ENCODE assay signal across 11 cellular contexts in genomic region chr4:17736484-17736883, GRCh38. TPM values are rescaled to one million over a fixed set of nuclear protein-coding genes. Genes with fewer than 3 reads are reported as not detected.
"Had no signal": no experiment of that assay in that cellular context is flagged by ENCODE, and none has a peak within 500 bp of the region (broad histone marks: within the 10 kb centered on the region; RNA-seq: fewer than 3 reads in every experiment).

No MANE protein-coding gene starts in this region.

- H3K9ac ChIP-seq: KMS-11 had no signal

- H3K27ac ChIP-seq: KMS-11 had no signal

- ATAC-seq: GM23338 had no signal

- H3K4me3 Mint-ChIP-seq: GM23338, H9, HFFc6 had no signal

- H3K4me3 ChIP-seq: GM23338 had no signal

- DNase-seq: H9, HCEC 1CT, HFFc6, IMR-90, KBM-7 had no signal

- FAIRE-seq: H1, H54, HTR-8/SVneo had no signal

- H3K27ac Mint-ChIP-seq: GM23338, H9, HFFc6 had no signal

- H3K9me3 Mint-ChIP-seq: H9, HFFc6 had no signal

RNA-seq across cellular contexts. Expression of gene FAM184B, which starts 44.9 kb away (rescaled TPM):
- total RNA-seq: HT-29 had no signal
